7 cellular contexts compared by ENCODE assay signal in the genomic region with DNA sequence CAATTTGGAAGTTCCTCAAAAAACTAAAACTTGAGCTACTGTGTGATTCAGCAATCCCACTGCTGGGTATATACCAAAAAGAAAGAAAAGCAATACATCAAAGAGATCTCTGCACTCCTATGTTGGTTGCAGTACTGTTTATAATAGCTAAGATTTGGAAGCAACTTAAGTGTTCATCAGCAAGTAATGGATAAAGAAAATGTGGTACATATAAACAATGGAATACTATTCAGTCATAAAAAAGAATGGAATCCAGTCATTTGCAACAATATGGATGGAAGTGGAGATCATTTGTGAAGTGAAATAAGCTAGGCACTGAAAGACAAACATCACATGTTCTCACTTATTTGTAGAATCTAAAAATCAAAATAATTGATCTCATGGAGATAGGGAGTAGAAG.
"Had no signal": no experiment of that assay in that cellular context is flagged by ENCODE, and none has a peak within 500 bp of the region (broad histone marks: within the 10 kb centered on the region; RNA-seq: fewer than 3 reads in every experiment).

No MANE protein-coding gene starts in this region.

- H3K4me2 ChIP-seq: KMS-11 had no signal

- H3K9ac ChIP-seq: KMS-11 had no signal

- ATAC-seq: HepG2 had no signal

- FAIRE-seq: HepG2, HTR-8/SVneo had no signal

- DNase-seq: IMR-90, KBM-7, KG1 had no signal

- H3K27ac ChIP-seq: HL-60, KMS-11 had no signal
